8 cellular contexts compared by ENCODE assay signal in the genomic region with DNA sequence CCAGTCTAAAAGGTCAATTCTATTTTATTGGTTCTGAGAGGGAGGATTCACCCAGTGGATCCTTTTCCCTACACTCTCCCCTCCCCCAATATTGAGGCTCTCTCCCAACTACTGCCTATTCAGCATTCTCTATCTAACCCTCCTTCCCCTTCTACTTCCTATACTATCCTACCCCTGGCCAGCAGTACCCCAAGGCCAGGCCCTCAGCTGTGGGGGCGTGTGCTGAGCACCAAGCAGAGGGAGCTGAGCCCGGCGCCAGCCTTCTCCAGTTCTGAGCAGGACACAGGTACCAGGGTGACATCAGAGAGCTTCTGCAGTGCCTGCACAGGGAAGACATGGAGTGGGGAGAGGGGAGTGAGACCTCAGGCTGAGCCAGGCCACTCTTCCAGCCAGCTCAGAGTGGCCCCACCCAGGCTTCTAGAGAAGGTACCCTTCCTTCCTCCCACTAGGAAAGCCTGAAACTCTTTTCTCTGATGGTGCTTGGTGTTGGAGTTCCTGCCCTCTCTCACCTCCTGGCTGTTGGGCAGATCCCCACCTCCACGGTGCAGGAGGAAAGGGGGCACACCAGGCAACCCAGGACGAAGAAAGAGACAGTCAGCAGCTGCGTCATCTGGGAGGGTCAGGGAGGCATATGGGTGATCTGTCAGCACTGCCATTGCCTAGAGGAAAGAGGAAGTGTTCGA. TPM values are rescaled to one million over a fixed set of nuclear protein-coding genes. Genes with fewer than 3 reads are reported as not detected.
DNase-seq lines count a peak whose midpoint lies in the region; ATAC-seq and TF ChIP-seq lines count a peak whose summit lies in the region.

No MANE protein-coding gene starts in this region.

- H4K5ac ChIP-seq in H9 (ENCODE audit: insufficient read length, low read depth, low read length): no peak overlapping the region

- H3K36me3 Mint-ChIP-seq in T-helper 1 cell treated with Interleukin-12 subunit alpha and Interleukin-12 subunit beta and Interleukin-4 antibody, amounts not matched to agents 30 μg/mL and 1 μg/mL, for 36 hours (ENCODE audit: low read depth): peaks cover 30% of the 10 kb centered on the region
- H3K36me3 Mint-ChIP-seq in H9 (ENCODE audit: insufficient read depth in 1 of 3, low read depth in 3 of 3): peaks cover 23 to 56% (median 49%) of the 10 kb centered on the region in 3 experiments

- TF ChIP-seq CTCF in 22Rv1 (IDR thresholded peaks at IDR 0.05) (no peak), right lobe of liver (IDR thresholded peaks at IDR 0.05) (no peak), H9 (conservative IDR thresholded peaks at IDR 0.05) (no peak)

- H2BK5ac ChIP-seq in H9 (ENCODE audit: insufficient read length, low read length): no peak overlapping the region

- H3K18ac ChIP-seq in H9 (ENCODE audit: insufficient read length, low read depth, low read length): no peak overlapping the region

- no peak overlapping the region for H2BK120ac ChIP-seq in H9 (ENCODE audit: low read depth, low read length, poor library complexity, severe bottlenecking)

- H3K79me2 ChIP-seq in H9 (ENCODE audit: insufficient read depth, low read length): no peaks in the 10 kb centered on the region

- H3K27me3 Mint-ChIP-seq in T-helper 1 cell treated with Interleukin-12 subunit alpha and Interleukin-12 subunit beta and Interleukin-4 antibody, amounts not matched to agents 30 μg/mL and 1 μg/mL, for 36 hours (ENCODE audit: low read depth): no peaks in the 10 kb centered on the region
- H3K27me3 Mint-ChIP-seq in H9 (ENCODE audit: low read depth): no peaks in the 10 kb centered on the region

- H2BK20ac ChIP-seq in H9 (ENCODE audit: low read depth, low read length, poor library complexity, severe bottlenecking): no peak overlapping the region

- no peak overlapping the region for H2AK5ac ChIP-seq in H9 (ENCODE audit: insufficient read length, low read length)

- peaks cover 9% of the 10 kb centered on the region for H3K23me2 ChIP-seq in H9 (ENCODE audit: insufficient read length, low read depth, low read length, poor library complexity, severe bottlenecking)

- intact Hi-C loops in right lobe of liver (cut with DNase I): no loop called here

- peaks cover 36% of the 10 kb centered on the region for H3K4me1 Mint-ChIP-seq in T-helper 1 cell treated with Interleukin-12 subunit alpha and Interleukin-12 subunit beta and Interleukin-4 antibody, amounts not matched to agents 30 μg/mL and 1 μg/mL, for 36 hours (ENCODE audit: low read depth)
- H3K4me1 Mint-ChIP-seq in H9: peaks cover 15 to 20% of the 10 kb centered on the region in 2 experiments

- H3K36me3 ChIP-seq in right lobe of liver: peaks cover 0 to 20% (median 4%) of the 10 kb centered on the region in 4 donors

- H3K56ac ChIP-seq in H9 (ENCODE audit: insufficient read length, low read depth, low read length): no peak overlapping the region

- ATAC-seq in GM19324 (IDR thresholded peaks at IDR 0.05; ENCODE audit: low FRiP score, unreplicated experiment) (peak; percentile 48), right lobe of liver (peak in 2 of 4 donors; percentile 2 to 11)

- H3K4me3 Mint-ChIP-seq in T-helper 1 cell treated with Interleukin-12 subunit alpha and Interleukin-12 subunit beta and Interleukin-4 antibody, amounts not matched to agents 30 μg/mL and 1 μg/mL, for 36 hours: peak overlapping the region; percentile 52
- H3K4me3 Mint-ChIP-seq in H9: peak overlapping the region in 1 of 2 experiments; percentile 55; a peak in 1 of 5 replicates

- H2BK15ac ChIP-seq in H9 (ENCODE audit: low read depth, low read length): no peak overlapping the region

- H3K23ac ChIP-seq in H9 (ENCODE audit: insufficient read length, low read depth, low read length): no peak overlapping the region

- DNase-seq in right lobe of liver (peak in 2 of 3 donors; percentile 38 to 50), H9 (no peak), mucosa of gallbladder (ENCODE audit: low spot score) (no peak), NCI-H1105 (lab: John Stamatoyannopoulos, UW) (no peak)
- no peak for DNase-seq in activated CD4-positive, CD25-positive, alpha-beta regulatory T cell treated with anti-CD3 and anti-CD28 coated beads, Interleukin-2, amount 50 U/mL, for 72 hours

- no peak overlapping the region for H3K9ac ChIP-seq in H9 (ENCODE audit: extremely low read depth, insufficient read length, low read length)

- H3K9me3 Mint-ChIP-seq in T-helper 1 cell treated with Interleukin-12 subunit alpha and Interleukin-12 subunit beta and Interleukin-4 antibody, amounts not matched to agents 30 μg/mL and 1 μg/mL, for 36 hours: no peaks in the 10 kb centered on the region
- no peaks in the 10 kb centered on the region; a peak in 2 of 5 replicates for H3K9me3 Mint-ChIP-seq in H9

- H3K79me1 ChIP-seq in H9 (ENCODE audit: insufficient read depth, low read depth, low read length, poor library complexity, severe bottlenecking): no peaks in the 10 kb centered on the region

- 44% methylated on average over 5 of the region's 7 CpGs for WGBS in right lobe of liver (ENCODE audit: insufficient coverage, low coverage, low lambda C conversion rate, missing lambda C conversion rate)
- WGBS in H9 (ENCODE audit: extremely low coverage, insufficient read length, low lambda C conversion rate): no CpG with 5 or more reads among the region's 7 CpGs

- no peak overlapping the region for H2AFZ ChIP-seq in H9 (ENCODE audit: low read length)

- H3K27me3 ChIP-seq in right lobe of liver: no peaks in the 10 kb centered on the region
- H3K27me3 ChIP-seq in H9 (ENCODE audit: insufficient read depth, low read length): no peaks in the 10 kb centered on the region

- peak overlapping the region; percentile 29; the same call in 1 of the 2 replicates for H3K27ac ChIP-seq in 22Rv1
- peak overlapping the region; percentile 27 to 63 (median 53) for H3K27ac ChIP-seq in right lobe of liver
- H3K27ac ChIP-seq in H9 (ENCODE audit: insufficient read length, low read depth, low read length): no peak overlapping the region

- H4K20me1 ChIP-seq in H9 (ENCODE audit: control insufficient read depth, insufficient read depth, insufficient read length): no peaks in the 10 kb centered on the region

- H4K91ac ChIP-seq in H9 (ENCODE audit: insufficient read length, low read depth, low read length): no peak overlapping the region

- H3K27ac Mint-ChIP-seq in T-helper 1 cell treated with Interleukin-12 subunit alpha and Interleukin-12 subunit beta and Interleukin-4 antibody, amounts not matched to agents 30 μg/mL and 1 μg/mL, for 36 hours: peak overlapping the region; percentile 78
- H3K27ac Mint-ChIP-seq in H9: no peak overlapping the region

- no peak overlapping the region for H3K4ac ChIP-seq in H9 (ENCODE audit: low read depth, low read length)

- H3K4me1 ChIP-seq in right lobe of liver (peaks cover 0 to 9% (median 2%) of the 10 kb centered on the region in 4 donors), H9 (ENCODE audit: insufficient read depth, low read length) (no peaks in the 10 kb centered on the region)

- H4K8ac ChIP-seq in H9 (replicated peaks; ENCODE audit: insufficient read length, low read depth, low read length): no peak overlapping the region

- H3K4me3 ChIP-seq in right lobe of liver: no peak overlapping the region

- H3K4me2 ChIP-seq in H9 (ENCODE audit: insufficient read depth, insufficient read length, low read length): no peak overlapping the region

- no peak overlapping the region for H3T11ph ChIP-seq in H9 (ENCODE audit: low read length)

- no peak overlapping the region for H3K14ac ChIP-seq in H9 (ENCODE audit: insufficient read depth, low read length)

- H3K9me3 ChIP-seq in right lobe of liver (no peaks in the 10 kb centered on the region), H9 (ENCODE audit: control insufficient read depth, low read depth, low read length) (no peaks in the 10 kb centered on the region)

- no peak for TF ChIP-seq POLR2A in right lobe of liver (IDR thresholded peaks at IDR 0.05)

- H2BK12ac ChIP-seq in H9 (ENCODE audit: insufficient read length, low read depth, low read length): no peak overlapping the region

RNA-seq across cellular contexts. Expression of gene DDAH2, which starts 1.9 kb away (rescaled TPM):
- total RNA-seq in right lobe of liver: 10 to 100 TPM; 16.3 to 27.5 (median 19.1) TPM
- total RNA-seq in H9 (2021): 70.5 and 73.2 TPM in 2 replicates
- 130 TPM for total RNA-seq in mucosa of gallbladder

RNA-seq across cellular contexts. Expression of gene MPIG6B, which starts 4.0 kb away (rescaled TPM):
- total RNA-seq in right lobe of liver (under 1 TPM in 2 of 6 experiments, not detected in 4; 0.33 to 0.56 TPM), H9 (2021) (not detected in 2 replicates), mucosa of gallbladder (0.37 TPM)

RNA-seq across cellular contexts. Expression of gene LY6G6C, which starts 5.6 kb away (rescaled TPM):
- not detected for total RNA-seq in right lobe of liver
- total RNA-seq in H9 (2021): 0.24 TPM in 1 of 2 replicates, not detected in the other
- total RNA-seq in mucosa of gallbladder: not detected

RNA-seq across cellular contexts. Expression of gene CLIC1, which starts 9.2 kb away (rescaled TPM):
- total RNA-seq in right lobe of liver (100 to 1,000 TPM in 1 of 6 experiments, 10 to 100 TPM in 5; 36.7 to 123 (median 62.0) TPM), H9 (2021) (265 and 266 TPM in 2 replicates), mucosa of gallbladder (394 TPM)

RNA-seq across cellular contexts. Expression of gene LY6G6D, which starts 12.0 kb away (rescaled TPM):
- total RNA-seq in right lobe of liver (not detected), H9 (2021) (not detected in 2 replicates), mucosa of gallbladder (not detected)

Comparison
In these comparisons a context has a peak if more than half of its experiments do, and no peak if none do; other contexts are left out.
1. DNase-seq: peak in right lobe of liver (2 of 3); none in H9 (single experiment), mucosa of gallbladder (single experiment), NCI-H1105 (single experiment) and activated CD4-positive, CD25-positive, alpha-beta regulatory T cell treated with anti-CD3 and anti-CD28 coated beads, Interleukin-2, amount 50 U/mL, for 72 hours (single experiment).